Comparison of ENCODE assay signal across 12 cellular contexts in the genomic region with DNA sequence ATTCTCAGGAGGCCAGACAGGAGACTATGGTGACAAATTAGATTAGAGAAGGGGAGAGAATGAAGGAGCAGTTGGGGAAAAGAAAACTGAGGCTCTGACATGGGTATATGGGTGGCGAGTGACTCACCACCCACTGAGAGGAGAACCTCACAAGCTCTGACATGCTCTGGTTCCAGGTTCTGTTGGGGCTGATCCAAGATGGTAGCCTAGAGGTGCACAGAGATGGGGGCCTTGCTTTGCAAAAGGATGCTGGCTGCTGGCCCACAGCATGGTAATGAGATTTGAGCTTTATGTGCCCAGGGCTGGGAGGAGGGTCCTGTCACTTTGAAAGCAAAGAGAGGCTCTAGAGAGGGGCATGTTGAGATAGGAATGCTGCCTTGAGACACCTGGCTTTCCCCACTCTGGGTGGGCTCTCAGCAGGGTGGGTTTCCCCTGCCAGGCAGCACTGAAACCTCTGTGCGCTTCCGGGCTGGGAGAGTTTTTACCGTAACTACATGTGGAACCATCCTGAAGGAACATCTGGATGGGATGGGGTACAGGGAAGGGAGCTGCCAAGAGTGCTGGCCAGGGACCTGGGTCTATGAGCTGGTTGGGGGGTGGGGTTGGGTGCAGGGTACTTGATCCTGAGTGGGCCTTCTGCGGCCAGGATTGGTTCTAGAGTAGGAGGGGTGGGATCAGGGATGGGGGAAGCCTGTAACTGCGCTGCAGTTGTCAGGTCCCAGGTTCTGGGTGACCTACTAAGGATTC. TPM values are rescaled to one million over a fixed set of nuclear protein-coding genes. Genes with fewer than 3 reads are reported as not detected.
A peak's percentile ranks its signal among the peaks of the same experiment; 100 is the strongest.
DNase-seq lines count a peak whose midpoint lies in the region; ATAC-seq and TF ChIP-seq lines count a peak whose summit lies in the region.
"Had no signal": no experiment of that assay in that cellular context is flagged by ENCODE, and none has a peak within 500 bp of the region (broad histone marks: within the 10 kb centered on the region; RNA-seq: fewer than 3 reads in every experiment).

No MANE protein-coding gene starts in this region.

- H3K4me3 Mint-ChIP-seq in activated naive CD4-positive, alpha-beta T cell treated with anti-CD3 and anti-CD28 coated beads, Interleukin-2, amount 50 U/mL, for 24 hours: peak overlapping the region; percentile 83
- peak overlapping the region; percentile 72 for H3K4me3 Mint-ChIP-seq in activated T-helper 17 cell treated with anti-CD3 and anti-CD28 coated beads, Interleukin-2, amount 50 U/mL, for 72 hours

- H3K36me3 ChIP-seq in tibial artery: peaks cover 0 to 13% (median 0%) of the 10 kb centered on the region in 3 donors

- H3K4me1 Mint-ChIP-seq in activated naive CD4-positive, alpha-beta T cell treated with anti-CD3 and anti-CD28 coated beads, Interleukin-2, amount 50 U/mL, for 24 hours: peaks cover 65% of the 10 kb centered on the region
- H3K4me1 Mint-ChIP-seq in activated T-helper 17 cell treated with anti-CD3 and anti-CD28 coated beads, Interleukin-2, amount 50 U/mL, for 72 hours: peaks cover 34% of the 10 kb centered on the region

- no peak overlapping the region for H3K4me3 ChIP-seq in tibial artery

- peaks cover 0 to 65% (median 60%) of the 10 kb centered on the region in 4 donors for H3K4me1 ChIP-seq in tibial artery

- H3K27ac ChIP-seq in tibial artery: peak overlapping the region; percentile 78 to 83

- DNase-seq in activated naive CD4-positive, alpha-beta T cell treated with anti-CD3 and anti-CD28 coated beads, Interleukin-2, amount 50 U/mL, for 16 hours: no peak
- peak; percentile 20 to 24 for DNase-seq in left colon
- no peak for DNase-seq in tibial artery
- DNase-seq in COLO829 (ENCODE audit: low spot score): no peak
- DNase-seq in activated CD4-positive, CD25-positive, alpha-beta regulatory T cell treated with anti-CD3 and anti-CD28 coated beads, Interleukin-2, amount 50 U/mL, for 72 hours: no peak
- DNase-seq: AML-193, MM.1S, NCI-H526 treated with DMSO at 0.1 percent for 48 hours had no signal

- TF ChIP-seq CTCF in tibial artery (IDR thresholded peaks at IDR 0.05): no peak

- peak overlapping the region; percentile 80 for H3K27ac Mint-ChIP-seq in activated naive CD4-positive, alpha-beta T cell treated with anti-CD3 and anti-CD28 coated beads, Interleukin-2, amount 50 U/mL, for 24 hours
- H3K27ac Mint-ChIP-seq in activated T-helper 17 cell treated with anti-CD3 and anti-CD28 coated beads, Interleukin-2, amount 50 U/mL, for 72 hours: peak overlapping the region; percentile 71

- no peaks in the 10 kb centered on the region for H3K27me3 Mint-ChIP-seq in activated naive CD4-positive, alpha-beta T cell treated with anti-CD3 and anti-CD28 coated beads, Interleukin-2, amount 50 U/mL, for 24 hours
- no peaks in the 10 kb centered on the region for H3K27me3 Mint-ChIP-seq in activated T-helper 17 cell treated with anti-CD3 and anti-CD28 coated beads, Interleukin-2, amount 50 U/mL, for 72 hours

- intact Hi-C loops in left colon (cut with DNase I, micrococcal nuclease): loop anchor here in 1 of 2 donors (5.0 kb wide), 1 partner anchor 52 kb away; no protein-coding TSS in a partner anchor
- intact Hi-C loops in tibial artery (cut with DNase I; ENCODE audit: low total_unique reads): loop anchor here (10.0 kb wide), 1 partner anchor 110 kb away; the partner anchor contains the start of gene CLCF1

- no peaks in the 10 kb centered on the region for H3K27me3 ChIP-seq in tibial artery

- H3K9me3 Mint-ChIP-seq in activated naive CD4-positive, alpha-beta T cell treated with anti-CD3 and anti-CD28 coated beads, Interleukin-2, amount 50 U/mL, for 24 hours: no peaks in the 10 kb centered on the region
- no peaks in the 10 kb centered on the region for H3K9me3 Mint-ChIP-seq in activated T-helper 17 cell treated with anti-CD3 and anti-CD28 coated beads, Interleukin-2, amount 50 U/mL, for 72 hours

- H3K9me3 ChIP-seq in tibial artery: no peaks in the 10 kb centered on the region
- H3K9me3 ChIP-seq: HAP-1 had no signal

- peak; percentile 25 for ATAC-seq in activated T-helper 17 cell treated with anti-CD3 and anti-CD28 coated beads, Interleukin-2, amount 50 U/mL, for 72 hours (replicated peaks)
- ATAC-seq in left colon: no peak
- no peak for ATAC-seq in HG03521 (IDR thresholded peaks at IDR 0.05; ENCODE audit: unreplicated experiment)

- H3K36me3 Mint-ChIP-seq in activated naive CD4-positive, alpha-beta T cell treated with anti-CD3 and anti-CD28 coated beads, Interleukin-2, amount 50 U/mL, for 24 hours: no peaks in the 10 kb centered on the region
- H3K36me3 Mint-ChIP-seq in activated T-helper 17 cell treated with anti-CD3 and anti-CD28 coated beads, Interleukin-2, amount 50 U/mL, for 72 hours (ENCODE audit: low read depth): peaks cover 46% of the 10 kb centered on the region

RNA-seq across cellular contexts. Expression of gene GRK2, which starts 1.2 kb away (rescaled TPM):
- total RNA-seq in activated T-helper 17 cell treated with anti-CD3 and anti-CD28 coated beads, Interleukin-2, amount 50 U/mL, for 72 hours: 100 to 1,000 TPM; 197 to 265 TPM
- 100 to 1,000 TPM in 1 of 2 donors, 10 to 100 TPM in 1; 95.8 to 119 TPM for total RNA-seq in left colon

RNA-seq across cellular contexts. Expression of gene ANKRD13D, which starts 24.0 kb away (rescaled TPM):
- total RNA-seq in activated T-helper 17 cell treated with anti-CD3 and anti-CD28 coated beads, Interleukin-2, amount 50 U/mL, for 72 hours: 100 to 1,000 TPM; 102 to 137 TPM
- 10 to 100 TPM; 26.9 to 29.6 TPM for total RNA-seq in left colon

RNA-seq across cellular contexts. Expression of gene SSH3, which starts 38.3 kb away (rescaled TPM):
- 10 to 100 TPM; 15.8 to 22.0 TPM for total RNA-seq in activated T-helper 17 cell treated with anti-CD3 and anti-CD28 coated beads, Interleukin-2, amount 50 U/mL, for 72 hours
- total RNA-seq in left colon: 10 to 100 TPM; 74.9 to 79.3 TPM

Comparison
In these comparisons a context has a peak if more than half of its experiments do, and no peak if none do; other contexts are left out.
1. DNase-seq: peak in left colon (2 of 2); none in activated naive CD4-positive, alpha-beta T cell treated with anti-CD3 and anti-CD28 coated beads, Interleukin-2, amount 50 U/mL, for 16 hours (single experiment), tibial artery (0 of 2), COLO829 (single experiment) and activated CD4-positive, CD25-positive, alpha-beta regulatory T cell treated with anti-CD3 and anti-CD28 coated beads, Interleukin-2, amount 50 U/mL, for 72 hours (single experiment).